ENCODE assay signal across 8 cellular contexts in genomic region chr2:222057249-222058073, GRCh38.
A peak's percentile ranks its signal among the peaks of the same experiment; 100 is the strongest.
DNase-seq lines count a peak whose midpoint lies in the region; ATAC-seq, FAIRE-seq and TF ChIP-seq lines count a peak whose summit lies in the region.

No MANE protein-coding gene starts in this region.

- no peak overlapping the region for H3K9ac ChIP-seq in endothelial cell of umbilical vein (replicated peaks; ENCODE audit: extremely low read depth, insufficient read depth, low read length)

- peak; percentile 23 to 40 for TF ChIP-seq CTCF in endothelial cell of umbilical vein (IDR thresholded peaks at IDR 0.05; ENCODE audit: extremely low read depth in 1 of 2, insufficient read depth in 1 of 2, low read depth in 1 of 2, low read length in 2 of 2)
- peak; percentile 56 for TF ChIP-seq CTCF in retinal pigment epithelial cell (conservative IDR thresholded peaks at IDR 0.05; ENCODE audit: low read depth, low read length)

- FAIRE-seq in GM12892 (lab: Jason Lieb, UNC) (peak; percentile 72), endothelial cell of umbilical vein (lab: Jason Lieb, UNC) (no peak), H54 (lab: Jason Lieb, UNC) (no peak)

- peaks cover 3 to 10% of the 10 kb centered on the region in 2 experiments for H3K27me3 ChIP-seq in endothelial cell of umbilical vein (ENCODE audit: control insufficient read depth in 2 of 2, insufficient read depth in 2 of 2, low read length in 2 of 2)

- no peak for ATAC-seq in HG03135 (IDR thresholded peaks at IDR 0.05; ENCODE audit: unreplicated experiment)

- no peaks in the 10 kb centered on the region for H3K36me3 ChIP-seq in endothelial cell of umbilical vein (ENCODE audit: control insufficient read depth in 2 of 2, extremely low read depth in 1 of 2, insufficient read depth in 2 of 2, low read length in 2 of 2)

- intact Hi-C loops in endothelial cell of umbilical vein (cut with micrococcal nuclease), result loop anchor here (1.0 to 2.0 kb wide), 4 partner anchors 261 to 556 kb away; no protein-coding TSS in a partner anchor
- intact Hi-C loops in head of caudate nucleus (cut with DNase I), result no loop called here

- peak; percentile 23 for DNase-seq in AG08396 (ENCODE audit: low spot score)
- DNase-seq in GM12892 (ENCODE audit: insufficient read length), result peak; percentile 12
- peak; percentile 15 for DNase-seq in NCI-H345 (lab: John Stamatoyannopoulos, UW)
- peak; percentile 8 for DNase-seq in endothelial cell of umbilical vein (ENCODE audit: low read depth, low spot score)
- DNase-seq in retinal pigment epithelial cell (ENCODE audit: low read depth), result no peak
- DNase-seq in head of caudate nucleus, result no peak
- DNase-seq in H54 (ENCODE audit: insufficient read length, low spot score), result no peak

- no peak for TF ChIP-seq POLR2A in GM12892 (IDR thresholded peaks at IDR 0.05; ENCODE audit: low read depth, low read length)
- no peak for TF ChIP-seq POLR2A in endothelial cell of umbilical vein (IDR thresholded peaks at IDR 0.05; ENCODE audit: low read depth, low read length)
- no peak for TF ChIP-seq POLR2A in H54 (IDR thresholded peaks at IDR 0.05; ENCODE audit: low read depth, low read length)

- H3K4me2 ChIP-seq in endothelial cell of umbilical vein (ENCODE audit: insufficient read depth, low read length), result no peak overlapping the region

- POLR2A ChIA-PET in endothelial cell of umbilical vein (lab: Charles Lee), result no interaction called here

- no peaks in the 10 kb centered on the region for H4K20me1 ChIP-seq in endothelial cell of umbilical vein (replicated peaks; ENCODE audit: control insufficient read depth, extremely low read depth, insufficient read depth, low read length)

- no peak overlapping the region for H3K27ac ChIP-seq in endothelial cell of umbilical vein (ENCODE audit: insufficient read depth, low read depth, low read length)

- CTCF ChIA-PET in endothelial cell of umbilical vein (lab: Charles Lee), result interaction anchor here (1.1 to 2.0 kb wide), 5 partner anchors 14 to 562 kb away, joined by 3 to 21 read pairs (median 7); no protein-coding TSS in a partner anchor

- H3K4me1 ChIP-seq in endothelial cell of umbilical vein (ENCODE audit: control insufficient read depth, extremely low read depth, insufficient read depth, low read length), result no peaks in the 10 kb centered on the region

- no peaks in the 10 kb centered on the region for H3K9me1 ChIP-seq in endothelial cell of umbilical vein (replicated peaks; ENCODE audit: control insufficient read depth, extremely low read depth, insufficient read depth, low read length)

- H3K4me3 ChIP-seq in endothelial cell of umbilical vein (replicated peaks in 1 of 3; ENCODE audit: insufficient read depth in 1 of 3, low read depth in 1 of 3, low read length in 3 of 3), result no peak overlapping the region
- no peak overlapping the region for H3K4me3 ChIP-seq in retinal pigment epithelial cell (ENCODE audit: low read length)

- no peaks in the 10 kb centered on the region for H3K79me2 ChIP-seq in endothelial cell of umbilical vein (ENCODE audit: control insufficient read depth, insufficient read depth, low read length)

- no peak overlapping the region for H2AFZ ChIP-seq in endothelial cell of umbilical vein (ENCODE audit: low read depth, low read length)

- BruUV-seq in endothelial cell of umbilical vein (replicated peaks; lab: Mats Ljungman, UMichigan), result no TSS peak

- H3K9me3 ChIP-seq in endothelial cell of umbilical vein (replicated peaks; ENCODE audit: control insufficient read depth, insufficient read depth, low read length), result no peaks in the 10 kb centered on the region

- dilution Hi-C loops in endothelial cell of umbilical vein (cut with MboI; ENCODE audit: extremely low pct_ligation_motif_present, low sequenced_read_pairs), result no loop called here

TF ChIP-seq in endothelial cell of umbilical vein, 7 proteins besides CTCF, POLR2A, EP300 and RAD21:
- no peak for TF ChIP-seq MYC (IDR thresholded peaks at IDR 0.05; ENCODE audit: low read depth, low read length)
- no peak for TF ChIP-seq GATA2 (IDR thresholded peaks at IDR 0.05; ENCODE audit: insufficient read depth, insufficient read length, low read depth, low read length)
- TF ChIP-seq MAX (IDR thresholded peaks at IDR 0.05; ENCODE audit: insufficient read depth, insufficient read length), result no peak
- TF ChIP-seq POLR2AphosphoS5 (IDR thresholded peaks at IDR 0.05; ENCODE audit: insufficient read depth, low read depth, low read length), result no peak
- no peak for TF ChIP-seq JUN (IDR thresholded peaks at IDR 0.05; ENCODE audit: borderline replicate concordance, insufficient read depth, insufficient read length, low read depth)
- TF ChIP-seq EZH2 (IDR thresholded peaks at IDR 0.05; ENCODE audit: borderline replicate concordance, low read depth, low read length, severe bottlenecking), result no peak
- no peak for TF ChIP-seq FOS (IDR thresholded peaks at IDR 0.05; ENCODE audit: borderline replicate concordance, insufficient read depth, low read length)
TF ChIP-seq in endothelial cell of umbilical vein: peak in this region for 0.

Comparison
In these comparisons a context has a peak if more than half of its experiments do, and no peak if none do; other contexts are left out.
1. DNase-seq: peak in AG08396 (single experiment), GM12892 (single experiment), NCI-H345 (single experiment) and endothelial cell of umbilical vein (single experiment); none in retinal pigment epithelial cell (single experiment), head of caudate nucleus (0 of 42) and H54 (single experiment).